ENCODE assay signal across 1 cellular context in the genomic region with DNA sequence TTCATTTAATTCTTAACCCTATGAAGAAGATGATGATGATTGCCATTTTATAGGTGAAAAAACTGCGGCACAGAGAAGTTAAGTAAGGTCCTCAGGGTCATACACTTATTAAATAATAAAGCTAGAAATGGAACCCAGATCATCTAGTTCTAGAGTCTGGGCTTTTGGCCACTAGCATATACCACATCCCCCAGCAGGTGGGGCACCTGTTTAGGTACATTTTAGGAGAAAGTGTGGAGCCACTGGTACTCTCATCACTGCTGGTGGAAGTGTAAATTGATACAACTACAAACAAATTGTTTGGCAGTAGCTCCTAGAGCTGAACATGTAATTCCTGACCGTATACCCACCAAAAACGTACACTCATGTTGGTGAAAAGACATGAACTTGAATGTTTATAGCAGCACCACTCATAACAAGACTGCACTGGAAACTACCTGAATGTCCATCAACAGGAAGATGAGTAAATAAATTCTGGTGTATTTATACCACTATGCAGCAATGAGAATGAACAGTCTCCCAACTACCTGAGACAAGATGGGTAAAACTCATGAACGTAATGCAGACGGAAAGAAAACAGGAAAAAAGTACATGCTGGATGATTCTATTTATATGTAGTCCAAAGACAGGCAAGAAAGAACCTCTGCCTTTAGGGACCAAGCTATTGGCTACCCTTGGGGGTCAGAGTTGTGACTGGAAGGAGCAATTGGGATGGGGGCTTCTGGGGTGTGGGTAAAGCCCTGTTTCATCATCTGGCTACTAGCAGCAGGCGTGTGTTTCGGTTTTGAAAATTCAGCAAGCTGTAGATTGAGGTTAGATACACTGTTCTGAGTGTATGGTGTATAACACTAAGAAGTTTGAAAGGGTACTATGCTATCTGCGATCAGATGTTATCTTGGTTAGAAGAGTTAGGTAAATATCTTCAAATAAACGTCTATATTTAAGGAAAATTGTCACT.
TF ChIP-seq lines count a peak whose summit lies in the region.

No MANE protein-coding gene starts in this region.

TF ChIP-seq in GM12878, 131 proteins besides CTCF, POLR2A, EP300 and RAD21 (continued from another document and continues in another):
- TF ChIP-seq, protein P1, sequence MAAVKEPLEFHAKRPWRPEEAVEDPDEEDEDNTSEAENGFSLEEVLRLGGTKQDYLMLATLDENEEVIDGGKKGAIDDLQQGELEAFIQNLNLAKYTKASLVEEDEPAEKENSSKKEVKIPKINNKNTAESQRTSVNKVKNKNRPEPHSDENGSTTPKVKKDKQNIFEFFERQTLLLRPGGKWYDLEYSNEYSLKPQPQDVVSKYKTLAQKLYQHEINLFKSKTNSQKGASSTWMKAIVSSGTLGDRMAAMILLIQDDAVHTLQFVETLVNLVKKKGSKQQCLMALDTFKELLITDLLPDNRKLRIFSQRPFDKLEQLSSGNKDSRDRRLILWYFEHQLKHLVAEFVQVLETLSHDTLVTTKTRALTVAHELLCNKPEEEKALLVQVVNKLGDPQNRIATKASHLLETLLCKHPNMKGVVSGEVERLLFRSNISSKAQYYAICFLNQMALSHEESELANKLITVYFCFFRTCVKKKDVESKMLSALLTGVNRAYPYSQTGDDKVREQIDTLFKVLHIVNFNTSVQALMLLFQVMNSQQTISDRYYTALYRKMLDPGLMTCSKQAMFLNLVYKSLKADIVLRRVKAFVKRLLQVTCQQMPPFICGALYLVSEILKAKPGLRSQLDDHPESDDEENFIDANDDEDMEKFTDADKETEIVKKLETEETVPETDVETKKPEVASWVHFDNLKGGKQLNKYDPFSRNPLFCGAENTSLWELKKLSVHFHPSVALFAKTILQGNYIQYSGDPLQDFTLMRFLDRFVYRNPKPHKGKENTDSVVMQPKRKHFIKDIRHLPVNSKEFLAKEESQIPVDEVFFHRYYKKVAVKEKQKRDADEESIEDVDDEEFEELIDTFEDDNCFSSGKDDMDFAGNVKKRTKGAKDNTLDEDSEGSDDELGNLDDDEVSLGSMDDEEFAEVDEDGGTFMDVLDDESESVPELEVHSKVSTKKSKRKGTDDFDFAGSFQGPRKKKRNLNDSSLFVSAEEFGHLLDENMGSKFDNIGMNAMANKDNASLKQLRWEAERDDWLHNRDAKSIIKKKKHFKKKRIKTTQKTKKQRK (IDR thresholded peaks at IDR 0.05; ENCODE audit: low read depth, low read length) = no peak
- TF ChIP-seq NFXL1 (IDR thresholded peaks at IDR 0.05; ENCODE audit: borderline replicate concordance) = no peak
- no peak for TF ChIP-seq HDAC2 (IDR thresholded peaks at IDR 0.05)
- TF ChIP-seq, protein P2, sequence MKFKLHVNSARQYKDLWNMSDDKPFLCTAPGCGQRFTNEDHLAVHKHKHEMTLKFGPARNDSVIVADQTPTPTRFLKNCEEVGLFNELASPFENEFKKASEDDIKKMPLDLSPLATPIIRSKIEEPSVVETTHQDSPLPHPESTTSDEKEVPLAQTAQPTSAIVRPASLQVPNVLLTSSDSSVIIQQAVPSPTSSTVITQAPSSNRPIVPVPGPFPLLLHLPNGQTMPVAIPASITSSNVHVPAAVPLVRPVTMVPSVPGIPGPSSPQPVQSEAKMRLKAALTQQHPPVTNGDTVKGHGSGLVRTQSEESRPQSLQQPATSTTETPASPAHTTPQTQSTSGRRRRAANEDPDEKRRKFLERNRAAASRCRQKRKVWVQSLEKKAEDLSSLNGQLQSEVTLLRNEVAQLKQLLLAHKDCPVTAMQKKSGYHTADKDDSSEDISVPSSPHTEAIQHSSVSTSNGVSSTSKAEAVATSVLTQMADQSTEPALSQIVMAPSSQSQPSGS (IDR thresholded peaks at IDR 0.05; ENCODE audit: low read length) = peak; percentile 49; the same call in 1 of the 2 replicates
- TF ChIP-seq ZBED1 (IDR thresholded peaks at IDR 0.05; ENCODE audit: borderline replicate concordance) = peak; percentile 54; the same call in 1 of the 2 replicates
- TF ChIP-seq, protein P3, sequence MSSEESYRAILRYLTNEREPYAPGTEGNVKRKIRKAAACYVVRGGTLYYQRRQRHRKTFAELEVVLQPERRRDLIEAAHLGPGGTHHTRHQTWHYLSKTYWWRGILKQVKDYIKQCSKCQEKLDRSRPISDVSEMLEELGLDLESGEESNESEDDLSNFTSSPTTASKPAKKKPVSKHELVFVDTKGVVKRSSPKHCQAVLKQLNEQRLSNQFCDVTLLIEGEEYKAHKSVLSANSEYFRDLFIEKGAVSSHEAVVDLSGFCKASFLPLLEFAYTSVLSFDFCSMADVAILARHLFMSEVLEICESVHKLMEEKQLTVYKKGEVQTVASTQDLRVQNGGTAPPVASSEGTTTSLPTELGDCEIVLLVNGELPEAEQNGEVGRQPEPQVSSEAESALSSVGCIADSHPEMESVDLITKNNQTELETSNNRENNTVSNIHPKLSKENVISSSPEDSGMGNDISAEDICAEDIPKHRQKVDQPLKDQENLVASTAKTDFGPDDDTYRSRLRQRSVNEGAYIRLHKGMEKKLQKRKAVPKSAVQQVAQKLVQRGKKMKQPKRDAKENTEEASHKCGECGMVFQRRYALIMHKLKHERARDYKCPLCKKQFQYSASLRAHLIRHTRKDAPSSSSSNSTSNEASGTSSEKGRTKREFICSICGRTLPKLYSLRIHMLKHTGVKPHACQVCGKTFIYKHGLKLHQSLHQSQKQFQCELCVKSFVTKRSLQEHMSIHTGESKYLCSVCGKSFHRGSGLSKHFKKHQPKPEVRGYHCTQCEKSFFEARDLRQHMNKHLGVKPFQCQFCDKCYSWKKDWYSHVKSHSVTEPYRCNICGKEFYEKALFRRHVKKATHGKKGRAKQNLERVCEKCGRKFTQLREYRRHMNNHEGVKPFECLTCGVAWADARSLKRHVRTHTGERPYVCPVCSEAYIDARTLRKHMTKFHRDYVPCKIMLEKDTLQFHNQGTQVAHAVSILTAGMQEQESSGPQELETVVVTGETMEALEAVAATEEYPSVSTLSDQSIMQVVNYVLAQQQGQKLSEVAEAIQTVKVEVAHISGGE (CRISPR knock-in tag; IDR thresholded peaks at IDR 0.05) = no peak
- no peak for TF ChIP-seq SMAD1 (IDR thresholded peaks at IDR 0.05; ENCODE audit: low read depth, partially characterized antibody)
- TF ChIP-seq ZNF274 (IDR thresholded peaks at IDR 0.05; ENCODE audit: insufficient read depth, insufficient read length) = no peak
- TF ChIP-seq, protein P4, sequence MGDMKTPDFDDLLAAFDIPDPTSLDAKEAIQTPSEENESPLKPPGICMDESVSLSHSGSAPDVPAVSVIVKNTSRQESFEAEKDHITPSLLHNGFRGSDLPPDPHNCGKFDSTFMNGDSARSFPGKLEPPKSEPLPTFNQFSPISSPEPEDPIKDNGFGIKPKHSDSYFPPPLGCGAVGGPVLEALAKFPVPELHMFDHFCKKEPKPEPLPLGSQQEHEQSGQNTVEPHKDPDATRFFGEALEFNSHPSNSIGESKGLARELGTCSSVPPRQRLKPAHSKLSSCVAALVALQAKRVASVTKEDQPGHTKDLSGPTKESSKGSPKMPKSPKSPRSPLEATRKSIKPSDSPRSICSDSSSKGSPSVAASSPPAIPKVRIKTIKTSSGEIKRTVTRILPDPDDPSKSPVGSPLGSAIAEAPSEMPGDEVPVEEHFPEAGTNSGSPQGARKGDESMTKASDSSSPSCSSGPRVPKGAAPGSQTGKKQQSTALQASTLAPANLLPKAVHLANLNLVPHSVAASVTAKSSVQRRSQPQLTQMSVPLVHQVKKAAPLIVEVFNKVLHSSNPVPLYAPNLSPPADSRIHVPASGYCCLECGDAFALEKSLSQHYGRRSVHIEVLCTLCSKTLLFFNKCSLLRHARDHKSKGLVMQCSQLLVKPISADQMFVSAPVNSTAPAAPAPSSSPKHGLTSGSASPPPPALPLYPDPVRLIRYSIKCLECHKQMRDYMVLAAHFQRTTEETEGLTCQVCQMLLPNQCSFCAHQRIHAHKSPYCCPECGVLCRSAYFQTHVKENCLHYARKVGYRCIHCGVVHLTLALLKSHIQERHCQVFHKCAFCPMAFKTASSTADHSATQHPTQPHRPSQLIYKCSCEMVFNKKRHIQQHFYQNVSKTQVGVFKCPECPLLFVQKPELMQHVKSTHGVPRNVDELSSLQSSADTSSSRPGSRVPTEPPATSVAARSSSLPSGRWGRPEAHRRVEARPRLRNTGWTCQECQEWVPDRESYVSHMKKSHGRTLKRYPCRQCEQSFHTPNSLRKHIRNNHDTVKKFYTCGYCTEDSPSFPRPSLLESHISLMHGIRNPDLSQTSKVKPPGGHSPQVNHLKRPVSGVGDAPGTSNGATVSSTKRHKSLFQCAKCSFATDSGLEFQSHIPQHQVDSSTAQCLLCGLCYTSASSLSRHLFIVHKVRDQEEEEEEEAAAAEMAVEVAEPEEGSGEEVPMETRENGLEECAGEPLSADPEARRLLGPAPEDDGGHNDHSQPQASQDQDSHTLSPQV (IDR thresholded peaks at IDR 0.05) = no peak
- peak; percentile 78 for TF ChIP-seq NFIC (IDR thresholded peaks at IDR 0.05; ENCODE audit: low read depth, low read length)
- no peak for TF ChIP-seq MYB (IDR thresholded peaks at IDR 0.05; ENCODE audit: borderline replicate concordance, low read depth, low read length)
- TF ChIP-seq FOS (IDR thresholded peaks at IDR 0.05; ENCODE audit: borderline replicate concordance, extremely low read depth, insufficient read length) = no peak
- TF ChIP-seq NR2C2 (IDR thresholded peaks at IDR 0.05; ENCODE audit: borderline replicate concordance, control insufficient read depth, insufficient read length, low read depth) = no peak
- no peak for TF ChIP-seq HDGF (IDR thresholded peaks at IDR 0.05)
- TF ChIP-seq RCOR1 (conservative IDR thresholded peaks at IDR 0.05; ENCODE audit: low read depth, low read length) = no peak
- TF ChIP-seq CHD2 (IDR thresholded peaks at IDR 0.05; ENCODE audit: borderline replicate concordance, low read depth, low read length) = no peak
- TF ChIP-seq RFX5 (IDR thresholded peaks at IDR 0.05; ENCODE audit: low read depth, low read length) = no peak
- peak; percentile 42; the same call in 1 of the 2 replicates for TF ChIP-seq CREM (IDR thresholded peaks at IDR 0.05; ENCODE audit: low read depth)
- TF ChIP-seq SUPT20H (IDR thresholded peaks at IDR 0.05; ENCODE audit: borderline replicate concordance, control insufficient read depth, low read depth, low read length) = no peak
- TF ChIP-seq BCL11A (IDR thresholded peaks at IDR 0.05; ENCODE audit: low read depth, low read length) = peak; percentile 28; the same call in 1 of the 2 replicates
- no peak for TF ChIP-seq ZZZ3 (IDR thresholded peaks at IDR 0.05; ENCODE audit: control insufficient read depth, insufficient read length, low read depth)
- no peak for TF ChIP-seq HDAC6 (IDR thresholded peaks at IDR 0.05; ENCODE audit: unreplicated experiment)
- TF ChIP-seq MTA2 (IDR thresholded peaks at IDR 0.05; ENCODE audit: low read depth) = no peak
- TF ChIP-seq HCFC1 (IDR thresholded peaks at IDR 0.05; ENCODE audit: low read length) = no peak
- TF ChIP-seq, protein P5, sequence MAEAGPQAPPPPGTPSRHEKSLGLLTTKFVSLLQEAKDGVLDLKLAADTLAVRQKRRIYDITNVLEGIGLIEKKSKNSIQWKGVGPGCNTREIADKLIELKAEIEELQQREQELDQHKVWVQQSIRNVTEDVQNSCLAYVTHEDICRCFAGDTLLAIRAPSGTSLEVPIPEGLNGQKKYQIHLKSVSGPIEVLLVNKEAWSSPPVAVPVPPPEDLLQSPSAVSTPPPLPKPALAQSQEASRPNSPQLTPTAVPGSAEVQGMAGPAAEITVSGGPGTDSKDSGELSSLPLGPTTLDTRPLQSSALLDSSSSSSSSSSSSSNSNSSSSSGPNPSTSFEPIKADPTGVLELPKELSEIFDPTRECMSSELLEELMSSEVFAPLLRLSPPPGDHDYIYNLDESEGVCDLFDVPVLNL (IDR thresholded peaks at IDR 0.05; ENCODE audit: low read depth, low read length) = no peak
- peak; percentile 20; the same call in 1 of the 2 replicates for TF ChIP-seq PAX5 (IDR thresholded peaks at IDR 0.05; ENCODE audit: borderline replicate concordance, low read depth, low read length)
- TF ChIP-seq, protein P6, sequence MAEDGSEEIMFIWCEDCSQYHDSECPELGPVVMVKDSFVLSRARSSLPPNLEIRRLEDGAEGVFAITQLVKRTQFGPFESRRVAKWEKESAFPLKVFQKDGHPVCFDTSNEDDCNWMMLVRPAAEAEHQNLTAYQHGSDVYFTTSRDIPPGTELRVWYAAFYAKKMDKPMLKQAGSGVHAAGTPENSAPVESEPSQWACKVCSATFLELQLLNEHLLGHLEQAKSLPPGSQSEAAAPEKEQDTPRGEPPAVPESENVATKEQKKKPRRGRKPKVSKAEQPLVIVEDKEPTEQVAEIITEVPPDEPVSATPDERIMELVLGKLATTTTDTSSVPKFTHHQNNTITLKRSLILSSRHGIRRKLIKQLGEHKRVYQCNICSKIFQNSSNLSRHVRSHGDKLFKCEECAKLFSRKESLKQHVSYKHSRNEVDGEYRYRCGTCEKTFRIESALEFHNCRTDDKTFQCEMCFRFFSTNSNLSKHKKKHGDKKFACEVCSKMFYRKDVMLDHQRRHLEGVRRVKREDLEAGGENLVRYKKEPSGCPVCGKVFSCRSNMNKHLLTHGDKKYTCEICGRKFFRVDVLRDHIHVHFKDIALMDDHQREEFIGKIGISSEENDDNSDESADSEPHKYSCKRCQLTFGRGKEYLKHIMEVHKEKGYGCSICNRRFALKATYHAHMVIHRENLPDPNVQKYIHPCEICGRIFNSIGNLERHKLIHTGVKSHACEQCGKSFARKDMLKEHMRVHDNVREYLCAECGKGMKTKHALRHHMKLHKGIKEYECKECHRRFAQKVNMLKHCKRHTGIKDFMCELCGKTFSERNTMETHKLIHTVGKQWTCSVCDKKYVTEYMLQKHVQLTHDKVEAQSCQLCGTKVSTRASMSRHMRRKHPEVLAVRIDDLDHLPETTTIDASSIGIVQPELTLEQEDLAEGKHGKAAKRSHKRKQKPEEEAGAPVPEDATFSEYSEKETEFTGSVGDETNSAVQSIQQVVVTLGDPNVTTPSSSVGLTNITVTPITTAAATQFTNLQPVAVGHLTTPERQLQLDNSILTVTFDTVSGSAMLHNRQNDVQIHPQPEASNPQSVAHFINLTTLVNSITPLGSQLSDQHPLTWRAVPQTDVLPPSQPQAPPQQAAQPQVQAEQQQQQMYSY (CRISPR knock-in tag; IDR thresholded peaks at IDR 0.05) = no peak
- no peak for TF ChIP-seq STAT1 (conservative IDR thresholded peaks at IDR 0.05)
- TF ChIP-seq, protein P7, sequence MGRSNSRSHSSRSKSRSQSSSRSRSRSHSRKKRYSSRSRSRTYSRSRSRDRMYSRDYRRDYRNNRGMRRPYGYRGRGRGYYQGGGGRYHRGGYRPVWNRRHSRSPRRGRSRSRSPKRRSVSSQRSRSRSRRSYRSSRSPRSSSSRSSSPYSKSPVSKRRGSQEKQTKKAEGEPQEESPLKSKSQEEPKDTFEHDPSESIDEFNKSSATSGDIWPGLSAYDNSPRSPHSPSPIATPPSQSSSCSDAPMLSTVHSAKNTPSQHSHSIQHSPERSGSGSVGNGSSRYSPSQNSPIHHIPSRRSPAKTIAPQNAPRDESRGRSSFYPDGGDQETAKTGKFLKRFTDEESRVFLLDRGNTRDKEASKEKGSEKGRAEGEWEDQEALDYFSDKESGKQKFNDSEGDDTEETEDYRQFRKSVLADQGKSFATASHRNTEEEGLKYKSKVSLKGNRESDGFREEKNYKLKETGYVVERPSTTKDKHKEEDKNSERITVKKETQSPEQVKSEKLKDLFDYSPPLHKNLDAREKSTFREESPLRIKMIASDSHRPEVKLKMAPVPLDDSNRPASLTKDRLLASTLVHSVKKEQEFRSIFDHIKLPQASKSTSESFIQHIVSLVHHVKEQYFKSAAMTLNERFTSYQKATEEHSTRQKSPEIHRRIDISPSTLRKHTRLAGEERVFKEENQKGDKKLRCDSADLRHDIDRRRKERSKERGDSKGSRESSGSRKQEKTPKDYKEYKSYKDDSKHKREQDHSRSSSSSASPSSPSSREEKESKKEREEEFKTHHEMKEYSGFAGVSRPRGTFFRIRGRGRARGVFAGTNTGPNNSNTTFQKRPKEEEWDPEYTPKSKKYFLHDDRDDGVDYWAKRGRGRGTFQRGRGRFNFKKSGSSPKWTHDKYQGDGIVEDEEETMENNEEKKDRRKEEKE (IDR thresholded peaks at IDR 0.05) = no peak
- no peak for TF ChIP-seq LARP7 (IDR thresholded peaks at IDR 0.05)
